ENCODE assay signal across 1 cellular context in genomic region chr7:8135417-8135816, GRCh38.
TF ChIP-seq lines count a peak whose summit lies in the region.

No MANE protein-coding gene starts in this region.

TF ChIP-seq in K562, 482 proteins besides CTCF, POLR2A, EP300 and RAD21:
- TF ChIP-seq ZNF431 (CRISPR knock-in tag; IDR thresholded peaks at IDR 0.05): no peak
- TF ChIP-seq NCOA2 (IDR thresholded peaks at IDR 0.05; ENCODE audit: partially characterized antibody in 2 of 2): no peak
- TF ChIP-seq FOXM1 (IDR thresholded peaks at IDR 0.05; ENCODE audit: low read depth): no peak
- TF ChIP-seq FOXM1 (CRISPR knock-in tag; IDR thresholded peaks at IDR 0.05; ENCODE audit: low read depth): no peak
- no peak for TF ChIP-seq SMC3 (conservative IDR thresholded peaks at IDR 0.05; ENCODE audit: insufficient read depth, low read depth, low read length)
- TF ChIP-seq ZNF143 (CRISPR knock-in tag; IDR thresholded peaks at IDR 0.05): no peak
- no peak for TF ChIP-seq TAL1 (IDR thresholded peaks at IDR 0.05)
- no peak for TF ChIP-seq MXD1 (CRISPR knock-in tag; IDR thresholded peaks at IDR 0.05; ENCODE audit: borderline replicate concordance, poor library complexity, severe bottlenecking)
- TF ChIP-seq NR2C1 (IDR thresholded peaks at IDR 0.05): no peak
- no peak for TF ChIP-seq NR2C1 (tag; IDR thresholded peaks at IDR 0.05)
- TF ChIP-seq SRSF1 (IDR thresholded peaks at IDR 0.05; ENCODE audit: low read depth, low read length): no peak
- TF ChIP-seq ZFX (CRISPR knock-in tag; IDR thresholded peaks at IDR 0.05): no peak
- TF ChIP-seq ZNF699 (CRISPR knock-in tag; IDR thresholded peaks at IDR 0.05; ENCODE audit: insufficient replicate concordance): no peak
- TF ChIP-seq ZNF316 (IDR thresholded peaks at IDR 0.05): no peak
- TF ChIP-seq ZNF134 (CRISPR knock-in tag; conservative IDR thresholded peaks at IDR 0.05): no peak
- no peak for TF ChIP-seq ZNF280B (CRISPR knock-in tag; IDR thresholded peaks at IDR 0.05)
- TF ChIP-seq GABPA (tag; conservative IDR thresholded peaks at IDR 0.05; ENCODE audit: low read depth): no peak
- no peak for TF ChIP-seq PTRF (tag; IDR thresholded peaks at IDR 0.05)
- TF ChIP-seq ZNF140 (CRISPR knock-in tag; IDR thresholded peaks at IDR 0.05): no peak
- no peak for TF ChIP-seq BRD9 (IDR thresholded peaks at IDR 0.05; ENCODE audit: low read depth, partially characterized antibody)
